In genomic region chr6:6217838-6218237, GRCh38 we compare ENCODE assay signal across 1 cellular context.
TF ChIP-seq lines count a peak whose summit lies in the region.

No MANE protein-coding gene starts in this region.

TF ChIP-seq in A549, 52 proteins besides CTCF, POLR2A, EP300 and RAD21 (continued from another document):
- no peak for TF ChIP-seq JUNB (IDR thresholded peaks at IDR 0.05)
